Comparison of ENCODE assay signal across 10 cellular contexts in genomic region chr4:119039779-119040178, GRCh38.
DNase-seq lines count a peak whose midpoint lies in the region; ATAC-seq and TF ChIP-seq lines count a peak whose summit lies in the region.
"Had no signal": no experiment of that assay in that cellular context is flagged by ENCODE, and none has a peak within 500 bp of the region (broad histone marks: within the 10 kb centered on the region; RNA-seq: fewer than 3 reads in every experiment).

No MANE protein-coding gene starts in this region.

- no peaks in the 10 kb centered on the region for H3K79me2 ChIP-seq in GM23338 (replicated peaks; ENCODE audit: insufficient read depth)
- H3K79me2 ChIP-seq in smooth muscle cell (ENCODE audit: low read depth), result no peaks in the 10 kb centered on the region

- H3K27me3 Mint-ChIP-seq in GM23338 (ENCODE audit: insufficient read depth, low read depth, poor library complexity), result peaks cover 2% of the 10 kb centered on the region

- no peak overlapping the region for H3K27ac Mint-ChIP-seq in GM23338
- H3K27ac Mint-ChIP-seq: T-helper 1 cell treated with Interleukin-12 subunit alpha and Interleukin-12 subunit beta and Interleukin-4 antibody, amounts not matched to agents 30 μg/mL and 1 μg/mL, for 36 hours had no signal

- in situ Hi-C loops in Panc1 (cut with HindIII; ENCODE audit: low pct_unique_long_range_greater_than_20kb, low sequenced_read_pairs), result no loop called here

- TF ChIP-seq CTCF in GM23338 (conservative IDR thresholded peaks at IDR 0.05; ENCODE audit: low read depth in 2 of 2), result peak; percentile 45 to 67
- peak; percentile 25; the same call in 1 of the 2 replicates for TF ChIP-seq CTCF in Panc1 (IDR thresholded peaks at IDR 0.05)
- TF ChIP-seq CTCF in fibroblast of villous mesenchyme (IDR thresholded peaks at IDR 0.05; ENCODE audit: insufficient read depth, low read depth, low read length), result peak; percentile 15
- TF ChIP-seq CTCF in smooth muscle cell (IDR thresholded peaks at IDR 0.05; ENCODE audit: borderline replicate concordance, insufficient read depth, poor library complexity, severe bottlenecking), result no peak
- no peak for TF ChIP-seq CTCF in mucosa of descending colon (IDR thresholded peaks at IDR 0.05)

- H3K4me3 Mint-ChIP-seq in GM23338, result no peak overlapping the region
- H3K4me3 Mint-ChIP-seq: T-helper 1 cell treated with Interleukin-12 subunit alpha and Interleukin-12 subunit beta and Interleukin-4 antibody, amounts not matched to agents 30 μg/mL and 1 μg/mL, for 36 hours had no signal

- no peaks in the 10 kb centered on the region for H3K9me3 ChIP-seq in Panc1 (ENCODE audit: control insufficient read depth, insufficient read depth, low read depth, low read length)
- H3K9me3 ChIP-seq in smooth muscle cell (replicated peaks; ENCODE audit: low read depth), result no peaks in the 10 kb centered on the region
- H3K9me3 ChIP-seq in mucosa of descending colon, result no peaks in the 10 kb centered on the region

- WGBS in smooth muscle cell (ENCODE audit: low lambda C conversion rate), result 41% methylated on average over 4 of the region's 4 CpGs

- H3K4me3 ChIP-seq in GM23338 (no peak overlapping the region), Panc1 (ENCODE audit: low read depth in 2 of 2, low read length in 2 of 2) (no peak overlapping the region), fibroblast of villous mesenchyme (ENCODE audit: low read depth, low read length) (no peak overlapping the region), smooth muscle cell (no peak overlapping the region), mucosa of descending colon (no peak overlapping the region)

- CTCF ChIA-PET in Panc1 (lab: Charles Lee), result no interaction called here

- ATAC-seq in GM23338 (peak; percentile 89), Panc1 (no peak), mucosa of descending colon (no peak), GM21786 (IDR thresholded peaks at IDR 0.05; ENCODE audit: unreplicated experiment) (no peak)

- H3K4me1 ChIP-seq in GM23338 (ENCODE audit: insufficient read depth) (peaks cover 58% of the 10 kb centered on the region), Panc1 (ENCODE audit: control insufficient read depth, insufficient read depth, low read length) (no peaks in the 10 kb centered on the region), smooth muscle cell (ENCODE audit: low read depth) (peaks cover 20% of the 10 kb centered on the region), mucosa of descending colon (ENCODE audit: low read depth) (peaks cover 3% of the 10 kb centered on the region)

- DNase-seq in GM23338 (ENCODE audit: low spot score) (peak; percentile 79), Panc1 (ENCODE audit: low read depth, low spot score) (no peak), fibroblast of villous mesenchyme (ENCODE audit: low read depth) (no peak), smooth muscle cell (lab: John Stamatoyannopoulos, UW; ENCODE audit: unreplicated experiment) (no peak), mucosa of descending colon (no peak), SHP77 (lab: John Stamatoyannopoulos, UW) (no peak)
- no peak for DNase-seq in effector CD4-positive, alpha-beta T cell
- DNase-seq: cerebellar nuclear complex had no signal

- H3K27me3 ChIP-seq in GM23338 (ENCODE audit: insufficient read depth) (no peaks in the 10 kb centered on the region), Panc1 (ENCODE audit: control insufficient read depth, insufficient read depth, low read length) (no peaks in the 10 kb centered on the region), smooth muscle cell (ENCODE audit: low read depth) (no peaks in the 10 kb centered on the region)

- intact Hi-C loops in Panc1 (cut with micrococcal nuclease; ENCODE audit: unreplicated experiment), result loop anchor here (5.0 kb wide), 1 partner anchor 57 kb away; no protein-coding TSS in a partner anchor
- intact Hi-C loops in mucosa of descending colon (cut with DNase I, micrococcal nuclease), result loop anchor here in 1 of 2 donors (10.0 kb wide), 1 partner anchor 245 kb away; no protein-coding TSS in a partner anchor

- no peaks in the 10 kb centered on the region for H4K20me1 ChIP-seq in GM23338 (replicated peaks; ENCODE audit: insufficient read depth)
- no peaks in the 10 kb centered on the region for H4K20me1 ChIP-seq in smooth muscle cell (ENCODE audit: low read depth)

- H3K4me1 Mint-ChIP-seq in GM23338, result peaks cover 48% of the 10 kb centered on the region

- H3K9ac ChIP-seq in smooth muscle cell (ENCODE audit: low read depth), result peak overlapping the region; percentile 9

- H3K4me2 ChIP-seq in GM23338, result peak overlapping the region; percentile 17
- H3K4me2 ChIP-seq in smooth muscle cell, result peak overlapping the region; percentile 51

- no peak overlapping the region for H2AFZ ChIP-seq in GM23338
- peak overlapping the region; percentile 6 for H2AFZ ChIP-seq in smooth muscle cell (ENCODE audit: low read depth)

- no peaks in the 10 kb centered on the region for H3K36me3 ChIP-seq in GM23338 (ENCODE audit: insufficient read depth)
- no peaks in the 10 kb centered on the region for H3K36me3 ChIP-seq in Panc1 (ENCODE audit: control insufficient read depth, insufficient read depth, low read length)
- H3K36me3 ChIP-seq in smooth muscle cell (ENCODE audit: low read depth), result no peaks in the 10 kb centered on the region
- no peaks in the 10 kb centered on the region for H3K36me3 ChIP-seq in mucosa of descending colon (ENCODE audit: low read depth)

- no peaks in the 10 kb centered on the region for H3K9me3 Mint-ChIP-seq in GM23338
- H3K9me3 Mint-ChIP-seq: T-helper 1 cell treated with Interleukin-12 subunit alpha and Interleukin-12 subunit beta and Interleukin-4 antibody, amounts not matched to agents 30 μg/mL and 1 μg/mL, for 36 hours had no signal

- no peak overlapping the region for H3K27ac ChIP-seq in GM23338 (ENCODE audit: low read depth)
- no peak overlapping the region for H3K27ac ChIP-seq in Panc1 (ENCODE audit: low read length)
- H3K27ac ChIP-seq in smooth muscle cell (ENCODE audit: low read depth), result peak overlapping the region; percentile 79

- H3F3A ChIP-seq in GM23338 (replicated peaks; ENCODE audit: low read depth), result no peaks in the 10 kb centered on the region
- H3F3A ChIP-seq in smooth muscle cell (ENCODE audit: low read depth), result no peaks in the 10 kb centered on the region

- POLR2A ChIA-PET in Panc1 (lab: Charles Lee), result no interaction called here

- H3K9me2 ChIP-seq in GM23338 (ENCODE audit: insufficient read depth), result no peaks in the 10 kb centered on the region

- H3K36me3 Mint-ChIP-seq in GM23338 (ENCODE audit: low read depth), result no peaks in the 10 kb centered on the region

- no TSS peak for BruUV-seq in Panc1 (replicated peaks; lab: Mats Ljungman, UMichigan)

TF ChIP-seq in GM23338, 12 proteins besides CTCF, POLR2A, EP300 and RAD21 (continues in another document):
- no peak for TF ChIP-seq JUNB (IDR thresholded peaks at IDR 0.05; ENCODE audit: unreplicated experiment)
- TF ChIP-seq STAT1 (IDR thresholded peaks at IDR 0.05; ENCODE audit: unreplicated experiment), result no peak
- TF ChIP-seq CREB1 (CRISPR knock-in tag; IDR thresholded peaks at IDR 0.05; ENCODE audit: low read depth), result no peak

Comparison
In these comparisons a context has a peak if more than half of its experiments do, and no peak if none do; other contexts are left out.
1. CTCF ChIP-seq: peak in GM23338 (2 of 2), Panc1 (single experiment) and fibroblast of villous mesenchyme (single experiment); none in smooth muscle cell (single experiment) and mucosa of descending colon (single experiment).